ENCODE assay signal across 29 cellular contexts in genomic region chr12:3556716-3557115, GRCh38.
"Had no signal": no experiment of that assay in that cellular context is flagged by ENCODE, and none has a peak within 500 bp of the region (broad histone marks: within the 10 kb centered on the region; RNA-seq: fewer than 3 reads in every experiment).

No MANE protein-coding gene starts in this region.

- H3K36me3 ChIP-seq: ovary, right lobe of liver, spleen, suprapubic skin, tibial artery, transverse colon, upper lobe of right lung, uterus had no signal

- H3K4me3 ChIP-seq: ovary, psoas muscle, right lobe of liver, skin epidermis, smooth muscle cell, spleen, suprapubic skin, testis, tibial artery, transverse colon, upper lobe of right lung, uterus had no signal

- H3K79me2 ChIP-seq: parathyroid adenoma had no signal

- H3K9ac ChIP-seq: parathyroid adenoma had no signal

- DNase-seq: naive thymus-derived CD4-positive, alpha-beta T cell; nephron progenitor cell; occipital lobe; ovary; posterior cingulate gyrus; psoas muscle; right cardiac atrium; right lobe of liver; spleen; stimulated activated CD4-positive, alpha-beta T cell treated with anti-CD3 and anti-CD28 coated beads, Interleukin-12 subunit alpha, Interleukin-12 subunit beta, amount 100 ng/mL, for 4 hours; stimulated activated CD4-positive, alpha-beta T cell treated with anti-CD3 and anti-CD28 coated beads, Interleukin-1b, Interleukin-23, amount 100 ng/mL, for 48 hours; stimulated activated CD4-positive, alpha-beta T cell treated with anti-CD3 and anti-CD28 coated beads, Interleukin-4, amount 100 ng/mL, for 1 hour; stimulated activated CD4-positive, alpha-beta T cell treated with anti-CD3 and anti-CD28 coated beads, Interleukin-4, amount 100 ng/mL, for 4 hours; stimulated activated CD8-positive, alpha-beta memory T cell treated with anti-CD3 and anti-CD28 coated beads, Interleukin-4, amount 100 ng/mL, for 48 hours; stimulated activated naive CD4-positive, alpha-beta T cell; stimulated activated naive CD8-positive, alpha-beta T cell treated with anti-CD3 and anti-CD28 coated beads, Interleukin-15, amount 100 ng/mL, for 72 hours; stimulated activated naive CD8-positive, alpha-beta T cell treated with anti-CD3 and anti-CD28 coated beads, Interleukin-15, Interleukin-2, amounts not matched to agents 100 U/mL and 50 U/mL, for 24 hours; substantia nigra; testis; transverse colon; upper lobe of right lung; uterus had no signal

- H3K4me1 ChIP-seq: parathyroid adenoma, psoas muscle, right lobe of liver, spleen, suprapubic skin, testis, tibial artery, transverse colon, upper lobe of right lung, uterus had no signal

- ATAC-seq: naive thymus-derived CD4-positive, alpha-beta T cell; natural killer cell treated with Interleukin-12 subunit alpha and Interleukin-12 subunit beta and Interleukin-15 and Interleukin-18, amount 100 ng/mL, for 72 hours; psoas muscle; right cardiac atrium; right lobe of liver; stimulated activated memory B cell treated with anti-CD40 and anti-IgM and Interleukin-4, amounts not matched to agents 10 μg/mL and 1 μg/mL and 100 μg/mL, for 72 hours; stimulated activated naive CD8-positive, alpha-beta T cell treated with anti-CD3 and anti-CD28 coated beads, Interleukin-15, amount 100 ng/mL, for 72 hours; stimulated activated naive CD8-positive, alpha-beta T cell treated with anti-CD3 and anti-CD28 coated beads, Interleukin-15, Interleukin-2, amounts not matched to agents 100 U/mL and 50 U/mL, for 24 hours; upper lobe of right lung had no signal

- H3K27me3 ChIP-seq: ovary, right lobe of liver, testis, transverse colon, upper lobe of right lung, uterus had no signal

- H3K9me3 ChIP-seq: ovary, psoas muscle, right lobe of liver, spleen, suprapubic skin, testis, tibial artery, transverse colon, upper lobe of right lung, uterus had no signal

- H3K4me2 ChIP-seq: smooth muscle cell had no signal

- H2AFZ ChIP-seq: parathyroid adenoma had no signal

- H3K27ac ChIP-seq: ovary, parathyroid adenoma, psoas muscle, right lobe of liver, skin epidermis, spleen, suprapubic skin, testis, tibial artery, transverse colon, upper lobe of right lung, uterus had no signal
